In genomic region chr13:40781717-40782116, GRCh38 we compare ENCODE assay signal across 1 cellular context.
TF ChIP-seq lines count a peak whose summit lies in the region.

No MANE protein-coding gene starts in this region.

TF ChIP-seq in GM23338, 12 proteins besides CTCF, POLR2A, EP300 and RAD21 (continued from another document):
- TF ChIP-seq ZNF462 (CRISPR knock-in tag; IDR thresholded peaks at IDR 0.05) (no peak), POLR2AphosphoS5 (IDR thresholded peaks at IDR 0.05; ENCODE audit: low read depth) (no peak), JUNB (IDR thresholded peaks at IDR 0.05; ENCODE audit: unreplicated experiment) (no peak), STAT1 (IDR thresholded peaks at IDR 0.05; ENCODE audit: unreplicated experiment) (no peak), EZH2 (IDR thresholded peaks at IDR 0.05; ENCODE audit: low read depth, unreplicated experiment) (no peak), CREB1 (CRISPR knock-in tag; IDR thresholded peaks at IDR 0.05; ENCODE audit: low read depth) (no peak), ZNF331 (CRISPR knock-in tag; IDR thresholded peaks at IDR 0.05; ENCODE audit: low read depth) (no peak)
- TF ChIP-seq, protein P1, sequence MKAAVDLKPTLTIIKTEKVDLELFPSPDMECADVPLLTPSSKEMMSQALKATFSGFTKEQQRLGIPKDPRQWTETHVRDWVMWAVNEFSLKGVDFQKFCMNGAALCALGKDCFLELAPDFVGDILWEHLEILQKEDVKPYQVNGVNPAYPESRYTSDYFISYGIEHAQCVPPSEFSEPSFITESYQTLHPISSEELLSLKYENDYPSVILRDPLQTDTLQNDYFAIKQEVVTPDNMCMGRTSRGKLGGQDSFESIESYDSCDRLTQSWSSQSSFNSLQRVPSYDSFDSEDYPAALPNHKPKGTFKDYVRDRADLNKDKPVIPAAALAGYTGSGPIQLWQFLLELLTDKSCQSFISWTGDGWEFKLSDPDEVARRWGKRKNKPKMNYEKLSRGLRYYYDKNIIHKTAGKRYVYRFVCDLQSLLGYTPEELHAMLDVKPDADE (IDR thresholded peaks at IDR 0.05): no peak
- TF ChIP-seq, protein P2, sequence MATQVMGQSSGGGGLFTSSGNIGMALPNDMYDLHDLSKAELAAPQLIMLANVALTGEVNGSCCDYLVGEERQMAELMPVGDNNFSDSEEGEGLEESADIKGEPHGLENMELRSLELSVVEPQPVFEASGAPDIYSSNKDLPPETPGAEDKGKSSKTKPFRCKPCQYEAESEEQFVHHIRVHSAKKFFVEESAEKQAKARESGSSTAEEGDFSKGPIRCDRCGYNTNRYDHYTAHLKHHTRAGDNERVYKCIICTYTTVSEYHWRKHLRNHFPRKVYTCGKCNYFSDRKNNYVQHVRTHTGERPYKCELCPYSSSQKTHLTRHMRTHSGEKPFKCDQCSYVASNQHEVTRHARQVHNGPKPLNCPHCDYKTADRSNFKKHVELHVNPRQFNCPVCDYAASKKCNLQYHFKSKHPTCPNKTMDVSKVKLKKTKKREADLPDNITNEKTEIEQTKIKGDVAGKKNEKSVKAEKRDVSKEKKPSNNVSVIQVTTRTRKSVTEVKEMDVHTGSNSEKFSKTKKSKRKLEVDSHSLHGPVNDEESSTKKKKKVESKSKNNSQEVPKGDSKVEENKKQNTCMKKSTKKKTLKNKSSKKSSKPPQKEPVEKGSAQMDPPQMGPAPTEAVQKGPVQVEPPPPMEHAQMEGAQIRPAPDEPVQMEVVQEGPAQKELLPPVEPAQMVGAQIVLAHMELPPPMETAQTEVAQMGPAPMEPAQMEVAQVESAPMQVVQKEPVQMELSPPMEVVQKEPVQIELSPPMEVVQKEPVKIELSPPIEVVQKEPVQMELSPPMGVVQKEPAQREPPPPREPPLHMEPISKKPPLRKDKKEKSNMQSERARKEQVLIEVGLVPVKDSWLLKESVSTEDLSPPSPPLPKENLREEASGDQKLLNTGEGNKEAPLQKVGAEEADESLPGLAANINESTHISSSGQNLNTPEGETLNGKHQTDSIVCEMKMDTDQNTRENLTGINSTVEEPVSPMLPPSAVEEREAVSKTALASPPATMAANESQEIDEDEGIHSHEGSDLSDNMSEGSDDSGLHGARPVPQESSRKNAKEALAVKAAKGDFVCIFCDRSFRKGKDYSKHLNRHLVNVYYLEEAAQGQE (IDR thresholded peaks at IDR 0.05; ENCODE audit: unreplicated experiment): no peak
